In the genomic region with DNA sequence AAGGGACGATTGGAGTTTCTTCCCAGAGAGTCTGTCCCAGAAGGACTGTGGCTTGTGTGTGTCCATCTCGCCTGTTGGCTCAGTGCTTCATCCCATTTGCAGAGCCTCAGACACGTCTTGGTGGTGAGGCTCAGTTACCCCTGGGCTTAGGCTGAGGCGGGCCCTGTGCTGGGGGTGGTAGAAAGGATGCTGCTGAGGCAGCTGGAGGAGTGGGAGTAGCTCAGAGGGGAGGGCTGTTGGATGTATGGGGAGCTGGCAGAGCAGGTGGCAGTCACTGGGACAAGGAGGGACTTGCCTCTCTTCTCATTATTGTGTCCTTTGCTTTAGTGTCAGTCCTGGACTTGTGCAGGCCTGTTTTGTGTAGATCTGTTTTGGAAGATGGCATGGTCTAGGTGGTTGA, we compare ENCODE assay signal across 26 cellular contexts. TPM values are rescaled to one million over a fixed set of nuclear protein-coding genes. Genes with fewer than 3 reads are reported as not detected.
DNase-seq lines count a peak whose midpoint lies in the region; ATAC-seq, FAIRE-seq and TF ChIP-seq lines count a peak whose summit lies in the region.
"Had no signal": no experiment of that assay in that cellular context is flagged by ENCODE, and none has a peak within 500 bp of the region (broad histone marks: within the 10 kb centered on the region; RNA-seq: fewer than 3 reads in every experiment).

No MANE protein-coding gene starts in this region.

- no peak for ATAC-seq in activated CD4-positive, alpha-beta T cell treated with anti-CD3 and anti-CD28 coated beads for 36 hours
- no peak for ATAC-seq in activated CD8-positive, alpha-beta T cell treated with anti-CD3 and anti-CD28 coated beads, Interleukin-2, amount 10 ng/mL, durations not matched to agents 7 days and 5 days
- no peak for ATAC-seq in GM19328 (IDR thresholded peaks at IDR 0.05; ENCODE audit: unreplicated experiment)
- ATAC-seq: WTC11 had no signal

- no peaks in the 10 kb centered on the region for H3K27me3 ChIP-seq in dorsolateral prefrontal cortex
- H3K27me3 ChIP-seq: heart left ventricle, transverse colon had no signal

- H3K4me3 ChIP-seq in dorsolateral prefrontal cortex, result no peak overlapping the region
- H3K4me3 ChIP-seq: GM23248, heart left ventricle, SK-N-MC, transverse colon had no signal

- intact Hi-C loops in activated CD4-positive, alpha-beta T cell treated with anti-CD3 and anti-CD28 coated beads for 36 hours (cut with DNase I, micrococcal nuclease), result no loop called here
- intact Hi-C loops in dorsolateral prefrontal cortex (cut with DNase I), result no loop called here

- no peak overlapping the region for H3K4me3 Mint-ChIP-seq in activated CD4-positive, alpha-beta T cell treated with anti-CD3 and anti-CD28 coated beads for 36 hours
- H3K4me3 Mint-ChIP-seq in activated CD8-positive, alpha-beta T cell treated with anti-CD3 and anti-CD28 coated beads, Interleukin-2, amount 10 ng/mL, durations not matched to agents 7 days and 5 days, result no peak overlapping the region
- H3K4me3 Mint-ChIP-seq in nephron progenitor cell, result no peak overlapping the region
- H3K4me3 Mint-ChIP-seq: WTC11 had no signal

- peaks cover 25% of the 10 kb centered on the region for H3K4me1 Mint-ChIP-seq in activated CD4-positive, alpha-beta T cell treated with anti-CD3 and anti-CD28 coated beads for 36 hours
- H3K4me1 Mint-ChIP-seq in activated CD8-positive, alpha-beta T cell treated with anti-CD3 and anti-CD28 coated beads, Interleukin-2, amount 10 ng/mL, durations not matched to agents 7 days and 5 days (ENCODE audit: low read depth), result peaks cover 32% of the 10 kb centered on the region
- peaks cover 17% of the 10 kb centered on the region for H3K4me1 Mint-ChIP-seq in nephron progenitor cell

- H3K36me3 Mint-ChIP-seq in activated CD4-positive, alpha-beta T cell treated with anti-CD3 and anti-CD28 coated beads for 36 hours (ENCODE audit: low read depth), result peaks cover 47% of the 10 kb centered on the region
- H3K36me3 Mint-ChIP-seq in activated CD8-positive, alpha-beta T cell treated with anti-CD3 and anti-CD28 coated beads, Interleukin-2, amount 10 ng/mL, durations not matched to agents 7 days and 5 days (ENCODE audit: low read depth), result peaks cover 60% of the 10 kb centered on the region
- peaks cover 55% of the 10 kb centered on the region for H3K36me3 Mint-ChIP-seq in nephron progenitor cell (ENCODE audit: low read depth)

- peak overlapping the region; percentile 74 for H3K27ac Mint-ChIP-seq in activated CD4-positive, alpha-beta T cell treated with anti-CD3 and anti-CD28 coated beads for 36 hours
- H3K27ac Mint-ChIP-seq in activated CD8-positive, alpha-beta T cell treated with anti-CD3 and anti-CD28 coated beads, Interleukin-2, amount 10 ng/mL, durations not matched to agents 7 days and 5 days, result peak overlapping the region; percentile 75
- peak overlapping the region; percentile 16 for H3K27ac Mint-ChIP-seq in nephron progenitor cell
- H3K27ac Mint-ChIP-seq: WTC11 had no signal

- no peaks in the 10 kb centered on the region for H3K27me3 Mint-ChIP-seq in activated CD4-positive, alpha-beta T cell treated with anti-CD3 and anti-CD28 coated beads for 36 hours
- H3K27me3 Mint-ChIP-seq in activated CD8-positive, alpha-beta T cell treated with anti-CD3 and anti-CD28 coated beads, Interleukin-2, amount 10 ng/mL, durations not matched to agents 7 days and 5 days (ENCODE audit: low read depth), result no peaks in the 10 kb centered on the region
- H3K27me3 Mint-ChIP-seq in nephron progenitor cell (ENCODE audit: low read depth, poor library complexity), result peaks cover 6% of the 10 kb centered on the region

- H3K9me3 Mint-ChIP-seq in activated CD4-positive, alpha-beta T cell treated with anti-CD3 and anti-CD28 coated beads for 36 hours (ENCODE audit: low read depth), result no peaks in the 10 kb centered on the region
- H3K9me3 Mint-ChIP-seq in activated CD8-positive, alpha-beta T cell treated with anti-CD3 and anti-CD28 coated beads, Interleukin-2, amount 10 ng/mL, durations not matched to agents 7 days and 5 days (ENCODE audit: insufficient read depth), result no peaks in the 10 kb centered on the region
- peaks cover 6% of the 10 kb centered on the region for H3K9me3 Mint-ChIP-seq in nephron progenitor cell

- FAIRE-seq in GM12891 (lab: Jason Lieb, UNC), result peak; percentile 13
- FAIRE-seq: GM19239, RCC 7860 had no signal

- TF ChIP-seq CTCF in nephron progenitor cell (IDR thresholded peaks at IDR 0.05), result no peak
- TF ChIP-seq CTCF in dorsolateral prefrontal cortex (IDR thresholded peaks at IDR 0.05 in 54 of 56, conservative IDR thresholded peaks at IDR 0.05 in 2 of 56; ENCODE audit: low read depth in 1 of 56, partially characterized antibody in 56 of 56), result no peak

- peak overlapping the region in 8 of 59 donors; percentile 2 to 87 (median 17) for H3K27ac ChIP-seq in dorsolateral prefrontal cortex
- H3K27ac ChIP-seq: GM23248, SK-N-MC, transverse colon had no signal

- DNase-seq in activated CD4-positive, alpha-beta T cell treated with anti-CD3 and anti-CD28 coated beads for 36 hours, result no peak
- no peak for DNase-seq in activated CD4-positive, alpha-beta T cell treated with anti-CD3 and anti-CD28 coated beads, Interleukin-2, amount 50 U/mL, for 1 hour
- DNase-seq in GM12891 (ENCODE audit: insufficient read length, low spot score) (no peak), nephron progenitor cell (no peak), dorsolateral prefrontal cortex (no peak), HPDE6-E6E7 (ENCODE audit: extremely low spot score) (no peak)
- no peak for DNase-seq in activated CD8-positive, alpha-beta T cell treated with anti-CD3 and anti-CD28 coated beads, Interleukin-2, amount 10 ng/mL, durations not matched to agents 7 days and 5 days
- DNase-seq: amygdala; GM23248; heart left ventricle; mesenchymal stem cell; NCI-H1092 treated with DMSO at 0.1 percent for 48 hours; NCI-H2081 treated with DMSO at 0.1 percent for 48 hours; NCI-H510A; stimulated activated CD4-positive, alpha-beta T cell treated with anti-CD3 and anti-CD28 coated beads, Interleukin-4, amount 100 ng/mL, for 24 hours; transverse colon had no signal

- CTCF ChIA-PET in activated CD4-positive, alpha-beta T cell treated with anti-CD3 and anti-CD28 coated beads for 36 hours (lab: Charles Lee), result no interaction called here
- CTCF ChIA-PET in activated CD8-positive, alpha-beta T cell treated with anti-CD3 and anti-CD28 coated beads, Interleukin-2, amount 10 ng/mL, durations not matched to agents 7 days and 5 days (lab: Charles Lee), result no interaction called here

- no peak for TF ChIP-seq POLR2A in GM12891 (IDR thresholded peaks at IDR 0.05; ENCODE audit: low read depth, low read length)

- POLR2A ChIA-PET in activated CD4-positive, alpha-beta T cell treated with anti-CD3 and anti-CD28 coated beads for 36 hours (lab: Charles Lee), result no interaction called here
- POLR2A ChIA-PET in activated CD8-positive, alpha-beta T cell treated with anti-CD3 and anti-CD28 coated beads, Interleukin-2, amount 10 ng/mL, durations not matched to agents 7 days and 5 days (lab: Charles Lee), result interaction anchor here (1.2 kb wide), 1 partner anchor 102 kb away, joined by 6 read pairs; no protein-coding TSS in a partner anchor

TF ChIP-seq in GM12891, 5 proteins besides CTCF, POLR2A, EP300 and RAD21:
- no peak for TF ChIP-seq TAF1 (IDR thresholded peaks at IDR 0.05; ENCODE audit: low read depth, low read length)

RNA-seq across cellular contexts. Expression of a gene that starts 7.3 kb away (rescaled TPM):
- total RNA-seq in activated CD4-positive, alpha-beta T cell treated with anti-CD3 and anti-CD28 coated beads for 36 hours, result 10 to 100 TPM; 30.2 to 31.5 TPM
- 43.9 TPM for polyA plus RNA-seq in GM12891 (2012; ENCODE audit: low read depth, missing spikeins)
- 10 to 100 TPM; 34.7 to 37.4 TPM for total RNA-seq in activated CD8-positive, alpha-beta T cell treated with anti-CD3 and anti-CD28 coated beads, Interleukin-2, amount 10 ng/mL, durations not matched to agents 7 days and 5 days
- total RNA-seq in dorsolateral prefrontal cortex, result 10 to 100 TPM; 16.3 to 37.8 (median 24.3) TPM

RNA-seq across cellular contexts. Expression of a gene that starts 31.8 kb away (rescaled TPM):
- 10 to 100 TPM; 52.5 to 71.6 TPM for total RNA-seq in activated CD4-positive, alpha-beta T cell treated with anti-CD3 and anti-CD28 coated beads for 36 hours
- 29.8 TPM for polyA plus RNA-seq in GM12891 (2012; ENCODE audit: low read depth, missing spikeins)
- total RNA-seq in activated CD8-positive, alpha-beta T cell treated with anti-CD3 and anti-CD28 coated beads, Interleukin-2, amount 10 ng/mL, durations not matched to agents 7 days and 5 days, result 10 to 100 TPM; 55.1 to 60.4 TPM
- 100 to 1,000 TPM; 107 to 182 (median 141) TPM for total RNA-seq in dorsolateral prefrontal cortex

RNA-seq across cellular contexts. Expression of a gene that starts 51.1 kb away (rescaled TPM):
- 10 to 100 TPM; 15.7 to 16.3 TPM for total RNA-seq in activated CD4-positive, alpha-beta T cell treated with anti-CD3 and anti-CD28 coated beads for 36 hours
- polyA plus RNA-seq in GM12891 (2012; ENCODE audit: low read depth, missing spikeins), result 54.1 TPM
- under 1 TPM; 0.95 to 0.97 TPM for total RNA-seq in activated CD8-positive, alpha-beta T cell treated with anti-CD3 and anti-CD28 coated beads, Interleukin-2, amount 10 ng/mL, durations not matched to agents 7 days and 5 days
- under 1 TPM in 28 of 120 experiments, not detected in 92; 0.16 to 0.56 (median 0.28) TPM for total RNA-seq in dorsolateral prefrontal cortex
- total RNA-seq: A673, dermis microvascular lymphatic vessel endothelial cell, GM23248, LHCN-M2, osteocyte had no signal
- polyA plus RNA-seq: BJ had no signal

Comparison
In these comparisons a context has a peak if more than half of its experiments do, and no peak if none do; other contexts are left out.
1. H3K27ac Mint-ChIP-seq: peak in every context shown above with its lines; median percentile 75 in activated CD8-positive, alpha-beta T cell treated with anti-CD3 and anti-CD28 coated beads, Interleukin-2, amount 10 ng/mL, durations not matched to agents 7 days and 5 days; 74 in activated CD4-positive, alpha-beta T cell treated with anti-CD3 and anti-CD28 coated beads for 36 hours; 16 in nephron progenitor cell.
2. RNA of a gene that starts 51.1 kb away (total RNA-seq): 15.7 to 16.3 TPM in activated CD4-positive, alpha-beta T cell treated with anti-CD3 and anti-CD28 coated beads for 36 hours; 0.95 to 0.97 TPM in activated CD8-positive, alpha-beta T cell treated with anti-CD3 and anti-CD28 coated beads, Interleukin-2, amount 10 ng/mL, durations not matched to agents 7 days and 5 days and 0.16 to 0.56 TPM in dorsolateral prefrontal cortex; every median in the first group is over 4 times any median in the second.